ENCODE assay signal across 1 cellular context in genomic region chr6:109053285-109053684, GRCh38.
A peak's percentile ranks its signal among the peaks of the same experiment; 100 is the strongest.
TF ChIP-seq lines count a peak whose summit lies in the region.

No MANE protein-coding gene starts in this region.

TF ChIP-seq in HEK293, 187 proteins besides CTCF, POLR2A, EP300 and RAD21 (continued from another document):
- 0 out of 2 replicates have a peak, but pooled peaks have one; percentile 16 for TF ChIP-seq PRDM10 (tag by site-specific recombination; IDR thresholded peaks at IDR 0.05)
- no peak for TF ChIP-seq ZNF423 (tag by site-specific recombination; IDR thresholded peaks at IDR 0.05)
- no peak for TF ChIP-seq ZNF214 (tag by site-specific recombination; IDR thresholded peaks at IDR 0.05; ENCODE audit: borderline replicate concordance)
- TF ChIP-seq HOXD13 (CRISPR knock-in tag; IDR thresholded peaks at IDR 0.05; ENCODE audit: borderline replicate concordance), result no peak
- TF ChIP-seq ZNF692 (tag by site-specific recombination; IDR thresholded peaks at IDR 0.05), result 0 out of 2 replicates have a peak, but pooled peaks have one; percentile 37
- no peak for TF ChIP-seq YY1 (tag by site-specific recombination; IDR thresholded peaks at IDR 0.05)
- no peak for TF ChIP-seq ZNF513 (tag by site-specific recombination; IDR thresholded peaks at IDR 0.05)
- TF ChIP-seq ZNF394 (tag by site-specific recombination; IDR thresholded peaks at IDR 0.05; ENCODE audit: borderline replicate concordance), result no peak
- no peak for TF ChIP-seq ZNF837 (tag by site-specific recombination; IDR thresholded peaks at IDR 0.05)
- TF ChIP-seq SP7 (tag by site-specific recombination; IDR thresholded peaks at IDR 0.05), result peak; percentile 46; the same call in 1 of the 2 replicates
- no peak for TF ChIP-seq ZNF654 (tag by site-specific recombination; IDR thresholded peaks at IDR 0.05; ENCODE audit: low read depth)
- TF ChIP-seq ZNF335 (tag by site-specific recombination; conservative IDR thresholded peaks at IDR 0.05), result 0 out of 2 replicates have a peak, but pooled peaks have one; percentile 23
- TF ChIP-seq ZNF488 (tag by site-specific recombination; IDR thresholded peaks at IDR 0.05), result no peak
- TF ChIP-seq PBX3 (CRISPR knock-in tag; IDR thresholded peaks at IDR 0.05), result no peak
- TF ChIP-seq PRDM1 (tag by site-specific recombination; IDR thresholded peaks at IDR 0.05), result peak; percentile 88
- TF ChIP-seq ZFP69B (tag by site-specific recombination; IDR thresholded peaks at IDR 0.05), result no peak
- 0 out of 2 replicates have a peak, but pooled peaks have one; percentile 13 for TF ChIP-seq ZXDB (tag by site-specific recombination; IDR thresholded peaks at IDR 0.05)
- TF ChIP-seq ZBTB21 (tag by site-specific recombination; IDR thresholded peaks at IDR 0.05), result no peak
- no peak for TF ChIP-seq ZNF624 (tag by site-specific recombination; IDR thresholded peaks at IDR 0.05)
- TF ChIP-seq PRDM6 (tag by site-specific recombination; IDR thresholded peaks at IDR 0.05), result 0 out of 2 replicates have a peak, but pooled peaks have one; percentile 19
- peak; percentile 28; the same call in 1 of the 2 replicates for TF ChIP-seq ZNF18 (tag by site-specific recombination; IDR thresholded peaks at IDR 0.05)
- no peak for TF ChIP-seq ZNF514 (tag by site-specific recombination; IDR thresholded peaks at IDR 0.05)
- TF ChIP-seq ZNF626 (tag by site-specific recombination; IDR thresholded peaks at IDR 0.05), result no peak
